In the genomic region with DNA sequence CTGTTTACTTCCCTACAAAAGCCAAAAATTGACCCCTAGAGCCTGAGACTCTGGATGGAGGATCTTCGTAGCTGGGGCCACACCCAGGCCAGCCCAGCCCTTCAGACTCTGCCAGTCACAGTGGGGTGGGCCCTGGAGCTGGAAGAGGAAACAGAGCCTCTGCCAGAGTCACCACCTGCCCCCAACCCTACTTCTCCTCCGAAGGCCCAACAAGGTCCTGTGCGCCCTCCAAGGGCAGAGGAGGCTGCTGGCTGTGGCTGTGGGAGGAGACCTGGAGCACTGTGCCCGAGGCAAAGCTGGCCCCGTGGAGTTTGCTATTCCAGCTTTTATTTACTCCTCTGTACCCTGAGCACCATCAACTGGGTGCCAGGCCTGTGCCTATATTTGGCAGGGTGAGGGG, we compare ENCODE assay signal across 11 cellular contexts. TPM values are rescaled to one million over a fixed set of nuclear protein-coding genes. Genes with fewer than 3 reads are reported as not detected.
DNase-seq lines count a peak whose midpoint lies in the region; ATAC-seq and TF ChIP-seq lines count a peak whose summit lies in the region.
"Had no signal": no experiment of that assay in that cellular context is flagged by ENCODE, and none has a peak within 500 bp of the region (broad histone marks: within the 10 kb centered on the region; RNA-seq: fewer than 3 reads in every experiment).

No MANE protein-coding gene starts in this region.

- H3K9me3 Mint-ChIP-seq in activated CD4-positive, alpha-beta memory T cell treated with anti-CD3 and anti-CD28 coated beads, Interleukin-2, amount 10 ng/mL, durations not matched to agents 7 days and 5 days: no peaks in the 10 kb centered on the region
- H3K9me3 Mint-ChIP-seq: IgD-negative memory B cell had no signal

- H2BK5ac ChIP-seq in mesendoderm (ENCODE audit: low read length): no peak overlapping the region

- intact Hi-C loops in breast epithelium (cut with DNase I; ENCODE audit: low total_unique reads) (no loop called here), mammary epithelial cell (cut with micrococcal nuclease) (no loop called here), left lung (cut with DNase I) (no loop called here), thyroid gland (cut with DNase I) (no loop called here)

- H2AK5ac ChIP-seq in mesendoderm (ENCODE audit: low read length): no peak overlapping the region

- H2BK15ac ChIP-seq in mesendoderm (replicated peaks; ENCODE audit: low read depth): no peak overlapping the region

- no peak overlapping the region for H2BK120ac ChIP-seq in mesendoderm (ENCODE audit: low read depth, low read length)

- DNase-seq in breast epithelium (ENCODE audit: low spot score in 2 of 2) (no peak), mammary epithelial cell (no peak), left lung (peak; percentile 78 to 85), thyroid gland (no peak), OCI-M2 (lab: John Stamatoyannopoulos, UW; ENCODE audit: unreplicated experiment) (no peak), mesendoderm (no peak), DMS79 (lab: John Stamatoyannopoulos, UW) (no peak)
- DNase-seq in activated CD4-positive, alpha-beta memory T cell treated with anti-CD3 and anti-CD28 coated beads, Interleukin-2, amount 10 ng/mL, durations not matched to agents 7 days and 5 days: no peak
- DNase-seq: activated CD4-positive, CD25-positive, alpha-beta regulatory T cell; NCI-H748 treated with DMSO at 0.1 percent for 48 hours had no signal

- H2AFZ ChIP-seq in mammary epithelial cell (ENCODE audit: low read depth, low read length): no peak overlapping the region

- H3K36me3 Mint-ChIP-seq in activated CD4-positive, alpha-beta memory T cell treated with anti-CD3 and anti-CD28 coated beads, Interleukin-2, amount 10 ng/mL, durations not matched to agents 7 days and 5 days (ENCODE audit: low read depth): peaks cover 30% of the 10 kb centered on the region
- H3K36me3 Mint-ChIP-seq: IgD-negative memory B cell had no signal

- no peak overlapping the region for H3K18ac ChIP-seq in mesendoderm (ENCODE audit: low read length)

- H3K79me2 ChIP-seq in mammary epithelial cell (ENCODE audit: insufficient read depth, low read length) (no peaks in the 10 kb centered on the region), mesendoderm (ENCODE audit: control insufficient read depth, insufficient read depth, low read length) (no peaks in the 10 kb centered on the region)

- no peak overlapping the region for H3K4me3 Mint-ChIP-seq in activated CD4-positive, alpha-beta memory T cell treated with anti-CD3 and anti-CD28 coated beads, Interleukin-2, amount 10 ng/mL, durations not matched to agents 7 days and 5 days

- dilution Hi-C loops in mammary epithelial cell (cut with HindIII; ENCODE audit: low sequenced_read_pairs): no loop called here

- H3K27me3 ChIP-seq in breast epithelium: no peaks in the 10 kb centered on the region
- no peaks in the 10 kb centered on the region for H3K27me3 ChIP-seq in mammary epithelial cell (ENCODE audit: insufficient read depth, low read length)
- H3K27me3 ChIP-seq in left lung: no peaks in the 10 kb centered on the region
- H3K27me3 ChIP-seq in thyroid gland: no peaks in the 10 kb centered on the region
- H3K27me3 ChIP-seq in mesendoderm (ENCODE audit: insufficient read depth, low read length, poor library complexity): no peaks in the 10 kb centered on the region

- no peak overlapping the region for H3K56ac ChIP-seq in mesendoderm (ENCODE audit: low read length)

- no peak for TF ChIP-seq POLR2A in breast epithelium (IDR thresholded peaks at IDR 0.05)
- TF ChIP-seq POLR2A in thyroid gland (IDR thresholded peaks at IDR 0.05): no peak

- POLR2A ChIA-PET in activated CD4-positive, alpha-beta memory T cell treated with anti-CD3 and anti-CD28 coated beads, Interleukin-2, amount 10 ng/mL, durations not matched to agents 7 days and 5 days (lab: Charles Lee): interaction anchor here (0.9 to 37.3 kb wide), 4 partner anchors 18 to 792 kb away, joined by 3 to 4963 read pairs (median 453); a partner anchor contains a TSS

- H3K9ac ChIP-seq in mammary epithelial cell (ENCODE audit: insufficient read depth, low read length): no peak overlapping the region
- H3K9ac ChIP-seq in mesendoderm (ENCODE audit: low read length): no peak overlapping the region

- no TSS peak for BruUV-seq in mammary epithelial cell (replicated peaks; lab: Mats Ljungman, UMichigan)

- H3K9me3 ChIP-seq in breast epithelium (no peaks in the 10 kb centered on the region), mammary epithelial cell (replicated peaks; ENCODE audit: insufficient read depth, low read length) (no peaks in the 10 kb centered on the region), left lung (no peaks in the 10 kb centered on the region), thyroid gland (no peaks in the 10 kb centered on the region)

- in situ Hi-C loops in mammary epithelial cell (cut with MboI; ENCODE audit: low sequenced_read_pairs in 2 of 2): no loop called here

- ATAC-seq in left lung: peak; percentile 75

- TF ChIP-seq CTCF in breast epithelium (IDR thresholded peaks at IDR 0.05) (no peak), mammary epithelial cell (conservative IDR thresholded peaks at IDR 0.05 in 1 of 2, IDR thresholded peaks at IDR 0.05 in 1 of 2; ENCODE audit: extremely low read depth in 1 of 2, insufficient read depth in 1 of 2, low read depth in 1 of 2, low read length in 2 of 2) (no peak), left lung (IDR thresholded peaks at IDR 0.05) (no peak), thyroid gland (IDR thresholded peaks at IDR 0.05) (no peak)

- no peak overlapping the region for H3K23ac ChIP-seq in mesendoderm (ENCODE audit: low read length)

- H3K79me1 ChIP-seq in mesendoderm (ENCODE audit: low read length): no peaks in the 10 kb centered on the region

- CTCF ChIA-PET in mammary epithelial cell (lab: Charles Lee; ENCODE audit: low non-redundant PET): interaction anchor here (0.8 kb wide), 1 partner anchor 42 kb away, joined by 5 read pairs; no protein-coding TSS in a partner anchor
- CTCF ChIA-PET in activated CD4-positive, alpha-beta memory T cell treated with anti-CD3 and anti-CD28 coated beads, Interleukin-2, amount 10 ng/mL, durations not matched to agents 7 days and 5 days (lab: Charles Lee): interaction anchor here (10.7 to 11.1 kb wide), 2 partner anchors 17 to 18 kb away, joined by 331 to 342 read pairs; a partner anchor contains a TSS

- no peaks in the 10 kb centered on the region for H3K27me3 Mint-ChIP-seq in activated CD4-positive, alpha-beta memory T cell treated with anti-CD3 and anti-CD28 coated beads, Interleukin-2, amount 10 ng/mL, durations not matched to agents 7 days and 5 days
- H3K27me3 Mint-ChIP-seq: IgD-negative memory B cell had no signal

- H3K4me3 ChIP-seq in breast epithelium (no peak overlapping the region), mammary epithelial cell (replicated peaks in 1 of 3; ENCODE audit: insufficient read depth in 1 of 3, low read depth in 2 of 3, low read length in 3 of 3) (no peak overlapping the region), left lung (peak overlapping the region in 1 of 2 donors; percentile 0), thyroid gland (replicated peaks in 1 of 3) (no peak overlapping the region), mesendoderm (ENCODE audit: low read length) (no peak overlapping the region)

- peak overlapping the region; percentile 96 for H3K27ac Mint-ChIP-seq in activated CD4-positive, alpha-beta memory T cell treated with anti-CD3 and anti-CD28 coated beads, Interleukin-2, amount 10 ng/mL, durations not matched to agents 7 days and 5 days

- H3K36me3 ChIP-seq in breast epithelium (no peaks in the 10 kb centered on the region), mammary epithelial cell (ENCODE audit: insufficient read depth, low read length) (no peaks in the 10 kb centered on the region), left lung (no peaks in the 10 kb centered on the region), thyroid gland (no peaks in the 10 kb centered on the region), mesendoderm (ENCODE audit: control insufficient read depth, insufficient read depth, low read length) (no peaks in the 10 kb centered on the region)

- H3K4me1 ChIP-seq in breast epithelium (peaks cover 0 to 4% of the 10 kb centered on the region in 2 donors), mammary epithelial cell (ENCODE audit: insufficient read depth, low read length) (peaks cover 4% of the 10 kb centered on the region), left lung (peaks cover 12 to 66% of the 10 kb centered on the region in 2 donors), thyroid gland (peaks cover 21 to 52% of the 10 kb centered on the region in 2 donors), mesendoderm (ENCODE audit: control insufficient read depth, low read depth, low read length) (no peaks in the 10 kb centered on the region)

- peaks cover 89% of the 10 kb centered on the region for H3K4me1 Mint-ChIP-seq in activated CD4-positive, alpha-beta memory T cell treated with anti-CD3 and anti-CD28 coated beads, Interleukin-2, amount 10 ng/mL, durations not matched to agents 7 days and 5 days

- no peaks in the 10 kb centered on the region for H4K20me1 ChIP-seq in mammary epithelial cell (ENCODE audit: insufficient read depth, low read length)

- WGBS in mammary epithelial cell (ENCODE audit: low coverage, missing lambda C conversion rate): 48% methylated on average over 4 of the region's 5 CpGs
- WGBS in thyroid gland, 2 donors: 49 to 62% methylated on average over 5 of the region's 5 CpGs
- WGBS in mesendoderm (ENCODE audit: extremely low coverage, insufficient coverage, low lambda C conversion rate): no CpG with 5 or more reads among the region's 5 CpGs

- H3K27ac ChIP-seq in breast epithelium (peak overlapping the region; percentile 57 to 62), mammary epithelial cell (ENCODE audit: insufficient read depth, low read depth, low read length) (no peak overlapping the region), left lung (peak overlapping the region; percentile 69 to 98), thyroid gland (peak overlapping the region; percentile 33 to 47 (median 43)), mesendoderm (ENCODE audit: low read depth, low read length) (no peak overlapping the region)

- H4K8ac ChIP-seq in mesendoderm (ENCODE audit: low read depth, low read length): no peak overlapping the region

- no peak overlapping the region for H3K4ac ChIP-seq in mesendoderm (ENCODE audit: low read depth, low read length)

- H4K5ac ChIP-seq in mesendoderm (ENCODE audit: low read length): no peak overlapping the region

- H3K4me2 ChIP-seq in mammary epithelial cell (ENCODE audit: insufficient read depth, low read depth, low read length) (no peak overlapping the region), mesendoderm (ENCODE audit: low read length) (no peak overlapping the region)

RNA-seq across cellular contexts. Expression of a gene that starts 19.0 kb away (rescaled TPM):
- total RNA-seq in breast epithelium: 10 to 100 TPM in 2 of 3 donors, 1 to 10 TPM in 1; 5.4 to 29.6 (median 17.4) TPM
- total RNA-seq in mammary epithelial cell: 1 to 10 TPM; 1.8 to 2.8 TPM
- 3.6 TPM for polyA plus RNA-seq in mammary epithelial cell
- 8.8 TPM for polyA minus RNA-seq in mammary epithelial cell
- 100 to 1,000 TPM; 328 to 335 TPM for total RNA-seq in activated CD4-positive, alpha-beta memory T cell treated with anti-CD3 and anti-CD28 coated beads, Interleukin-2, amount 10 ng/mL, durations not matched to agents 7 days and 5 days
- total RNA-seq in left lung: 10 to 100 TPM; 42.5 to 55.2 TPM
- 10 to 100 TPM; 31.0 to 78.1 (median 48.0) TPM for total RNA-seq in thyroid gland
- 2.4 TPM for polyA plus RNA-seq in mesendoderm (2013, experiment 1 of 2)
- 2.3 TPM for polyA plus RNA-seq in mesendoderm (2013, experiment 2 of 2)

RNA-seq across cellular contexts. Expression of a gene that starts 23.2 kb away (rescaled TPM):
- total RNA-seq in breast epithelium (10 to 100 TPM in 1 of 3 donors, 1 to 10 TPM in 2; 6.1 to 10.7 (median 9.2) TPM), mammary epithelial cell (10 to 100 TPM; 14.2 to 23.1 TPM), left lung (10 to 100 TPM; 24.0 to 27.6 TPM), thyroid gland (10 to 100 TPM; 13.9 to 20.8 (median 17.6) TPM)
- 15.4 TPM for polyA plus RNA-seq in mammary epithelial cell
- 8.5 TPM for polyA minus RNA-seq in mammary epithelial cell
- total RNA-seq in activated CD4-positive, alpha-beta memory T cell treated with anti-CD3 and anti-CD28 coated beads, Interleukin-2, amount 10 ng/mL, durations not matched to agents 7 days and 5 days: 10 to 100 TPM; 49.6 to 50.1 TPM
- 5.3 TPM for polyA plus RNA-seq in mesendoderm (2013, experiment 1 of 2)
- polyA plus RNA-seq in mesendoderm (2013, experiment 2 of 2): 5.4 TPM

RNA-seq across cellular contexts. Expression of a gene that starts 24.4 kb away (rescaled TPM):
- total RNA-seq in breast epithelium (10 to 100 TPM; 30.4 to 38.4 (median 30.8) TPM), mammary epithelial cell (100 to 1,000 TPM in 1 of 2 donors, 10 to 100 TPM in 1; 94.9 to 138 TPM), left lung (100 to 1,000 TPM in 1 of 2 donors, 10 to 100 TPM in 1; 98.6 to 118 TPM), thyroid gland (100 to 1,000 TPM in 1 of 4 donors, 10 to 100 TPM in 3; 66.1 to 147 (median 97.5) TPM)
- 259 TPM for polyA plus RNA-seq in mammary epithelial cell
- polyA minus RNA-seq in mammary epithelial cell: 258 TPM
- total RNA-seq in activated CD4-positive, alpha-beta memory T cell treated with anti-CD3 and anti-CD28 coated beads, Interleukin-2, amount 10 ng/mL, durations not matched to agents 7 days and 5 days: 100 to 1,000 TPM; 146 to 157 TPM
- polyA plus RNA-seq in mesendoderm (2013, experiment 1 of 2): 35.2 TPM
- 36.3 TPM for polyA plus RNA-seq in mesendoderm (2013, experiment 2 of 2)

RNA-seq across cellular contexts. Expression of a gene that starts 25.0 kb away (rescaled TPM):
- total RNA-seq in breast epithelium: 10 to 100 TPM; 10.7 to 16.8 (median 15.1) TPM
- 1 to 10 TPM in 1 of 2 donors, under 1 TPM in 1; 0.80 to 6.5 TPM for total RNA-seq in mammary epithelial cell
- polyA plus RNA-seq in mammary epithelial cell: 2.1 TPM
- not detected for polyA minus RNA-seq in mammary epithelial cell
- total RNA-seq in activated CD4-positive, alpha-beta memory T cell treated with anti-CD3 and anti-CD28 coated beads, Interleukin-2, amount 10 ng/mL, durations not matched to agents 7 days and 5 days: 10 to 100 TPM; 14.6 to 17.5 TPM
- 1 to 10 TPM; 6.2 to 6.6 TPM for total RNA-seq in left lung
- total RNA-seq in thyroid gland: 10 to 100 TPM; 19.6 to 22.0 (median 20.3) TPM
- polyA plus RNA-seq in mesendoderm (2013, experiment 1 of 2): 1.9 TPM
- polyA plus RNA-seq in mesendoderm (2013, experiment 2 of 2): 1.9 TPM

Comparison
In these comparisons a context has a peak if more than half of its experiments do, and no peak if none do; other contexts are left out.
1. H3K27ac ChIP-seq: peak in breast epithelium (2 of 2), left lung (2 of 2) and thyroid gland (3 of 3); none in mammary epithelial cell (single experiment) and mesendoderm (single experiment).
2. DNase-seq: peak in left lung (2 of 2); none in breast epithelium (0 of 2), mammary epithelial cell (single experiment), activated CD4-positive, alpha-beta memory T cell treated with anti-CD3 and anti-CD28 coated beads, Interleukin-2, amount 10 ng/mL, durations not matched to agents 7 days and 5 days (single experiment), thyroid gland (0 of 2), OCI-M2 (single experiment), mesendoderm (single experiment) and DMS79 (single experiment).
3. RNA of a gene that starts 19.0 kb away (total RNA-seq): 328 to 335 TPM in activated CD4-positive, alpha-beta memory T cell treated with anti-CD3 and anti-CD28 coated beads, Interleukin-2, amount 10 ng/mL, durations not matched to agents 7 days and 5 days; 42.5 to 55.2 TPM in left lung, 31.0 to 78.1 TPM in thyroid gland, 5.4 to 29.6 TPM in breast epithelium and 1.8 to 2.8 TPM in mammary epithelial cell; every median in the first group is over 4 times any median in the second.